2 cellular contexts compared by ENCODE assay signal in the genomic region with DNA sequence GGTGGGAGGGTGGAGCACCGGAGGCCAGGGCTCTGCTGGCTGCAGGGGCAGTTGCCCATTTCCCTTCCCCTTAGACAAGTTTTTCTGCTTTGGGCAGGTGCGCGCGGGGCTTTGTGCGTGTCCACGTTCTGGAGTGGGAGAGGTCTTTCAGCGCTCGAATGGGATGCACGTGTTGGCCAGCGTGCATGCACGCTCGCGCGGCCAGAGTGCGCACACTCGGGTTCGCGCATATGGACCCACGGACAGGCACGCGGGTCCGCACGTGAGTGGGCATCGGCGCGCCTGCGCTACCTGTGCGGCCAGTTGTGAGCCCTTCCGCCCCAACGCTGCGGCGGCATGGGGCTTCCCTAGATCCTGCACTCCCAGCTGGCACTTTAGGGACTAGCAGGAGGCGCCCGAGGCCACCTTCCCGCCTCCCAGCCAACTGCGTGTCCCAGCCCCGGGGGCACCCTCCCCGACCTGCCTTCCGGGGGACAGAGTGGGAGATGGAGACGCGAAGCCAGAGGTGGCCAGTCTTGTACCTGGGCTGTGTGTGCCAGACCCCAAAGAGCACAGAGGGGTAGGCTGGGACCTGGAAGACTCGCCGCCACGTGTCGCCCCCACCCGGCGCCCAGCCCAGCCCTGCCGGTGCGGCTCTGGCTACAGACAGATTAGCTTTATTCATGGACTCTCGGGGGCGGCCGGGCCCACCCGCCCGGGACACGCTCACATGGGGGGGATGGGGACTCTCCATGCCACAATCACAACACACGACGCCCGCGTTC.
A peak's percentile ranks its signal among the peaks of the same experiment; 100 is the strongest.
TF ChIP-seq lines count a peak whose summit lies in the region.

No MANE protein-coding gene starts in this region.

TF ChIP-seq in GM23338, 12 proteins besides CTCF, POLR2A, EP300 and RAD21 (continued from another document):
- TF ChIP-seq POLR2AphosphoS5 (IDR thresholded peaks at IDR 0.05; ENCODE audit: low read depth) (no peak), EZH2 (IDR thresholded peaks at IDR 0.05; ENCODE audit: low read depth, unreplicated experiment) (no peak), JUNB (IDR thresholded peaks at IDR 0.05; ENCODE audit: unreplicated experiment) (no peak), ZNF331 (CRISPR knock-in tag; IDR thresholded peaks at IDR 0.05; ENCODE audit: low read depth) (no peak)

TF ChIP-seq in K562, 482 proteins besides CTCF, POLR2A, EP300 and RAD21 (continued from another document and continues in another):
- TF ChIP-seq, protein P1, sequence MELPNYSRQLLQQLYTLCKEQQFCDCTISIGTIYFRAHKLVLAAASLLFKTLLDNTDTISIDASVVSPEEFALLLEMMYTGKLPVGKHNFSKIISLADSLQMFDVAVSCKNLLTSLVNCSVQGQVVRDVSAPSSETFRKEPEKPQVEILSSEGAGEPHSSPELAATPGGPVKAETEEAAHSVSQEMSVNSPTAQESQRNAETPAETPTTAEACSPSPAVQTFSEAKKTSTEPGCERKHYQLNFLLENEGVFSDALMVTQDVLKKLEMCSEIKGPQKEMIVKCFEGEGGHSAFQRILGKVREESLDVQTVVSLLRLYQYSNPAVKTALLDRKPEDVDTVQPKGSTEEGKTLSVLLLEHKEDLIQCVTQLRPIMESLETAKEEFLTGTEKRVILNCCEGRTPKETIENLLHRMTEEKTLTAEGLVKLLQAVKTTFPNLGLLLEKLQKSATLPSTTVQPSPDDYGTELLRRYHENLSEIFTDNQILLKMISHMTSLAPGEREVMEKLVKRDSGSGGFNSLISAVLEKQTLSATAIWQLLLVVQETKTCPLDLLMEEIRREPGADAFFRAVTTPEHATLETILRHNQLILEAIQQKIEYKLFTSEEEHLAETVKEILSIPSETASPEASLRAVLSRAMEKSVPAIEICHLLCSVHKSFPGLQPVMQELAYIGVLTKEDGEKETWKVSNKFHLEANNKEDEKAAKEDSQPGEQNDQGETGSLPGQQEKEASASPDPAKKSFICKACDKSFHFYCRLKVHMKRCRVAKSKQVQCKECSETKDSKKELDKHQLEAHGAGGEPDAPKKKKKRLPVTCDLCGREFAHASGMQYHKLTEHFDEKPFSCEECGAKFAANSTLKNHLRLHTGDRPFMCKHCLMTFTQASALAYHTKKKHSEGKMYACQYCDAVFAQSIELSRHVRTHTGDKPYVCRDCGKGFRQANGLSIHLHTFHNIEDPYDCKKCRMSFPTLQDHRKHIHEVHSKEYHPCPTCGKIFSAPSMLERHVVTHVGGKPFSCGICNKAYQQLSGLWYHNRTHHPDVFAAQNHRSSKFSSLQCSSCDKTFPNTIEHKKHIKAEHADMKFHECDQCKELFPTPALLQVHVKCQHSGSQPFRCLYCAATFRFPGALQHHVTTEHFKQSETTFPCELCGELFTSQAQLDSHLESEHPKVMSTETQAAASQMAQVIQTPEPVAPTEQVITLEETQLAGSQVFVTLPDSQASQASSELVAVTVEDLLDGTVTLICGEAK (IDR thresholded peaks at IDR 0.05): no peak
- TF ChIP-seq, protein P1 (CRISPR knock-in tag; IDR thresholded peaks at IDR 0.05): no peak
- TF ChIP-seq REST (CRISPR knock-in tag; IDR thresholded peaks at IDR 0.05; ENCODE audit: low read depth) (no peak), MGA (IDR thresholded peaks at IDR 0.05) (peak; percentile 45), MAZ (CRISPR knock-in tag; conservative IDR thresholded peaks at IDR 0.05 in 1 of 2, IDR thresholded peaks at IDR 0.05 in 1 of 2) (peak in 1 of 2 experiments; percentile 4; a peak in 1 of 4 replicates), L3MBTL2 (IDR thresholded peaks at IDR 0.05) (peak; percentile 23; the same call in 1 of the 2 replicates), SP2 (IDR thresholded peaks at IDR 0.05; ENCODE audit: extremely low read depth, low read depth, low read length, poor library complexity, severe bottlenecking) (no peak), JUN (IDR thresholded peaks at IDR 0.05; ENCODE audit: borderline replicate concordance, low read depth, low read length) (no peak), JUN (CRISPR knock-in tag; IDR thresholded peaks at IDR 0.05; ENCODE audit: borderline replicate concordance) (peak; percentile 59; the same call in 1 of the 2 replicates), HIVEP1 (CRISPR knock-in tag; IDR thresholded peaks at IDR 0.05) (no peak), ZNF143 (CRISPR knock-in tag; IDR thresholded peaks at IDR 0.05) (peak; percentile 24; the same call in 1 of the 2 replicates), TEAD1 (CRISPR knock-in tag; IDR thresholded peaks at IDR 0.05) (peak in 1 of 2 experiments; percentile 75; a peak in 2 of 4 replicates)
- TF ChIP-seq, protein P2, sequence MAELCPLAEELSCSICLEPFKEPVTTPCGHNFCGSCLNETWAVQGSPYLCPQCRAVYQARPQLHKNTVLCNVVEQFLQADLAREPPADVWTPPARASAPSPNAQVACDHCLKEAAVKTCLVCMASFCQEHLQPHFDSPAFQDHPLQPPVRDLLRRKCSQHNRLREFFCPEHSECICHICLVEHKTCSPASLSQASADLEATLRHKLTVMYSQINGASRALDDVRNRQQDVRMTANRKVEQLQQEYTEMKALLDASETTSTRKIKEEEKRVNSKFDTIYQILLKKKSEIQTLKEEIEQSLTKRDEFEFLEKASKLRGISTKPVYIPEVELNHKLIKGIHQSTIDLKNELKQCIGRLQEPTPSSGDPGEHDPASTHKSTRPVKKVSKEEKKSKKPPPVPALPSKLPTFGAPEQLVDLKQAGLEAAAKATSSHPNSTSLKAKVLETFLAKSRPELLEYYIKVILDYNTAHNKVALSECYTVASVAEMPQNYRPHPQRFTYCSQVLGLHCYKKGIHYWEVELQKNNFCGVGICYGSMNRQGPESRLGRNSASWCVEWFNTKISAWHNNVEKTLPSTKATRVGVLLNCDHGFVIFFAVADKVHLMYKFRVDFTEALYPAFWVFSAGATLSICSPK (IDR thresholded peaks at IDR 0.05; ENCODE audit: borderline replicate concordance): no peak
